In the genomic region with DNA sequence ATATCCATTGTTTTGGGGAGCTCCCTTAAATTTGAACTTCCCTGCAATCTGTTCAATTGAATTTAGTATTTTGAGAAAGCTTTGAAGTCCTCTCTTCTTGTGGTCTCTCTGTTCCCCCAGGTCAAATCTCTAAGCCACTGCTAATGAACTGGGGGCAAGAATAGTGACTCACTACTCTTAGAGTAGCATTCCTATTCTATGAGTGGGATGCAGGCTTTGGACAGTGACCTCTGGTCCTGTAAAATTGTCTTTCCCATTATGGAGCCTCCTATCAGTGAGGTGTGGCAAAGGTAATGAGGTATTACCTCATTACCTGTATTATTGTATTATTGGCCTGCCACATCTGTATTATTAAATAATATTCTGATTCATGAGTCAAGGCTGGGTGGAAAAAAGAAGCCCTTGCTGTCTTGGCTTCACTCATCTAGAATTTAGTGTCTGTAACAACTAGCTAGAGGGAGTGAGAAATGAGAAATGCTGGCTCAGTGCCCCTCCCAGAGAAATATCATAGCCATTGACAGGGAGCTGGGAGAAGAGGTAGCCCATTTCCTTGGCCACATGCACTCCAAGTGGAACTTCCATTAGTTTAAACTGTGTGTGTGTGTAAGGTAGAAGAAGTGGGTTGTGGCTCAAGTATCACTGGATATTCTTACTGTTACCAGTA, we compare ENCODE assay signal across 15 cellular contexts.
DNase-seq lines count a peak whose midpoint lies in the region; ATAC-seq and TF ChIP-seq lines count a peak whose summit lies in the region.
"Had no signal": no experiment of that assay in that cellular context is flagged by ENCODE, and none has a peak within 500 bp of the region (broad histone marks: within the 10 kb centered on the region; RNA-seq: fewer than 3 reads in every experiment).

No MANE protein-coding gene starts in this region.

- H2BK20ac ChIP-seq in H9 (ENCODE audit: low read depth, low read length, poor library complexity, severe bottlenecking): no peak overlapping the region

- H3T11ph ChIP-seq in H9 (ENCODE audit: low read length): no peak overlapping the region

- H3K4me3 ChIP-seq in fibroblast of lung (replicated peaks in 1 of 4; ENCODE audit: control extremely low read depth in 1 of 4, insufficient read depth in 1 of 4, low read depth in 3 of 4, low read length in 4 of 4) (no peak overlapping the region), trophoblast cell (ENCODE audit: low read depth, low read length) (no peak overlapping the region)
- H3K4me3 ChIP-seq: right atrium auricular region had no signal

- no peak overlapping the region for H4K5ac ChIP-seq in H9 (ENCODE audit: insufficient read length, low read depth, low read length)

- no peak overlapping the region for H3K23ac ChIP-seq in H9 (ENCODE audit: insufficient read length, low read depth, low read length)
- H3K23ac ChIP-seq in trophoblast cell (ENCODE audit: low read length): no peak overlapping the region

- no peaks in the 10 kb centered on the region for H3K27me3 Mint-ChIP-seq in H9 (ENCODE audit: low read depth)
- H3K27me3 Mint-ChIP-seq: CD4-positive, CD25-positive, alpha-beta regulatory T cell had no signal

- ATAC-seq in Right ventricle myocardium inferior: no peak
- ATAC-seq: activated T-cell treated with anti-CD3 and anti-CD28 coated beads, Interleukin-2, amount 50 U/mL, for 72 hours had no signal

- no peak overlapping the region for H4K91ac ChIP-seq in H9 (ENCODE audit: insufficient read length, low read depth, low read length)
- peak overlapping the region; percentile 77 for H4K91ac ChIP-seq in trophoblast cell (ENCODE audit: low read depth, low read length)

- no peaks in the 10 kb centered on the region for H3K9me3 ChIP-seq in H9 (ENCODE audit: control insufficient read depth, low read depth, low read length)
- no peaks in the 10 kb centered on the region for H3K9me3 ChIP-seq in fibroblast of lung (ENCODE audit: control insufficient read depth, insufficient read depth, low read depth, low read length)
- H3K9me3 ChIP-seq in trophoblast cell (ENCODE audit: insufficient read depth, low read depth, low read length): no peaks in the 10 kb centered on the region
- H3K9me3 ChIP-seq: right atrium auricular region had no signal

- H2AFZ ChIP-seq in H9 (ENCODE audit: low read length) (no peak overlapping the region), fibroblast of lung (ENCODE audit: low read length) (no peak overlapping the region), trophoblast cell (ENCODE audit: insufficient read depth, low read length, poor library complexity) (no peak overlapping the region)

- intact Hi-C loops in Right ventricle myocardium inferior (cut with DNase I): no loop called here

- H3K4me1 ChIP-seq in H9 (ENCODE audit: insufficient read depth, low read length) (no peaks in the 10 kb centered on the region), fibroblast of lung (ENCODE audit: control insufficient read depth, extremely low read depth, insufficient read depth, low read length) (no peaks in the 10 kb centered on the region), trophoblast cell (ENCODE audit: control insufficient read depth in 1 of 2, insufficient read depth in 2 of 2, low read length in 2 of 2) (peaks cover 2% of the 10 kb centered on the region in 2 experiments)
- H3K4me1 ChIP-seq: right atrium auricular region had no signal

- H3K56ac ChIP-seq in H9 (ENCODE audit: insufficient read length, low read depth, low read length): no peak overlapping the region

- H3K18ac ChIP-seq in H9 (ENCODE audit: insufficient read length, low read depth, low read length) (no peak overlapping the region), trophoblast cell (ENCODE audit: low read length) (peak overlapping the region; percentile 67)

- H3K4me1 Mint-ChIP-seq in H9: peaks cover 21 to 38% of the 10 kb centered on the region in 2 experiments
- H3K4me1 Mint-ChIP-seq: CD4-positive, CD25-positive, alpha-beta regulatory T cell; immature natural killer cell had no signal

- no peaks in the 10 kb centered on the region for H3K36me3 Mint-ChIP-seq in H9 (ENCODE audit: insufficient read depth in 1 of 3, low read depth in 3 of 3)
- H3K36me3 Mint-ChIP-seq: CD4-positive, CD25-positive, alpha-beta regulatory T cell; immature natural killer cell had no signal

- no peak overlapping the region for H4K8ac ChIP-seq in H9 (replicated peaks; ENCODE audit: insufficient read length, low read depth, low read length)
- peak overlapping the region; percentile 76 for H4K8ac ChIP-seq in trophoblast cell (ENCODE audit: low read depth, low read length)

- H3K23me2 ChIP-seq in H9 (ENCODE audit: insufficient read length, low read depth, low read length, poor library complexity, severe bottlenecking): no peaks in the 10 kb centered on the region

- no peak overlapping the region for H2AK5ac ChIP-seq in H9 (ENCODE audit: insufficient read length, low read length)
- H2AK5ac ChIP-seq in trophoblast cell (ENCODE audit: low read length): peak overlapping the region; percentile 31

- H3K79me1 ChIP-seq in H9 (ENCODE audit: insufficient read depth, low read depth, low read length, poor library complexity, severe bottlenecking) (no peaks in the 10 kb centered on the region), trophoblast cell (ENCODE audit: low read length) (peaks cover 3% of the 10 kb centered on the region)

- H2BK120ac ChIP-seq in H9 (ENCODE audit: low read depth, low read length, poor library complexity, severe bottlenecking) (no peak overlapping the region), trophoblast cell (ENCODE audit: insufficient read depth, low read length, poor library complexity) (peak overlapping the region; percentile 99)

- H3K79me2 ChIP-seq in H9 (ENCODE audit: insufficient read depth, low read length) (no peaks in the 10 kb centered on the region), fibroblast of lung (ENCODE audit: control insufficient read depth, insufficient read depth, low read length) (no peaks in the 10 kb centered on the region), trophoblast cell (ENCODE audit: control insufficient read depth, insufficient read depth, low read length, poor library complexity) (no peaks in the 10 kb centered on the region)

- H3K4ac ChIP-seq in H9 (ENCODE audit: low read depth, low read length) (no peak overlapping the region), trophoblast cell (ENCODE audit: low read depth, low read length) (peak overlapping the region; percentile 88)

- H2BK12ac ChIP-seq in H9 (ENCODE audit: insufficient read length, low read depth, low read length) (no peak overlapping the region), trophoblast cell (ENCODE audit: low read length) (peak overlapping the region; percentile 92)

- H3K27ac ChIP-seq in H9 (ENCODE audit: insufficient read length, low read depth, low read length) (no peak overlapping the region), fibroblast of lung (ENCODE audit: insufficient read depth, low read length) (no peak overlapping the region), trophoblast cell (ENCODE audit: low read depth, low read length) (peak overlapping the region; percentile 92)
- H3K27ac ChIP-seq: right atrium auricular region had no signal

- H3K9me3 Mint-ChIP-seq in H9: no peaks in the 10 kb centered on the region; a peak in 1 of 5 replicates
- H3K9me3 Mint-ChIP-seq: activated T-cell treated with anti-CD3 and anti-CD28 coated beads, Interleukin-2, amount 50 U/mL, for 72 hours had no signal

- H3K4me2 ChIP-seq in H9 (ENCODE audit: insufficient read depth, insufficient read length, low read length) (no peak overlapping the region), fibroblast of lung (ENCODE audit: extremely low read depth, insufficient read depth, low read length) (no peak overlapping the region), trophoblast cell (ENCODE audit: low read length) (peak overlapping the region; percentile 31)

- no peak for DNase-seq in H9
- peak; percentile 94 for DNase-seq in RPMI7951 (ENCODE audit: low read depth)
- peak; percentile 46 to 81 for DNase-seq in fibroblast of lung (ENCODE audit: low read depth in 2 of 2)
- DNase-seq in trophoblast cell: peak; percentile 57 to 81
- no peak for DNase-seq in GM03348 (ENCODE audit: low spot score)
- DNase-seq in Right ventricle myocardium inferior (ENCODE audit: missing footprints): no peak
- DNase-seq in erythroblast (lab: John Stamatoyannopoulos, UW): no peak
- no peak for DNase-seq in cerebellum (ENCODE audit: low spot score)
- DNase-seq: activated CD4-positive, alpha-beta T cell treated with anti-CD3 and anti-CD28 coated beads for 48 hours; activated T-cell treated with anti-CD3 and anti-CD28 coated beads, Interleukin-2, amount 50 U/mL, for 72 hours; CD4-positive, CD25-positive, alpha-beta regulatory T cell; immature natural killer cell; NCI-H146; NCI-H748 treated with DMSO at 0.1 percent for 48 hours had no signal

- TF ChIP-seq POLR2A in erythroblast (IDR thresholded peaks at IDR 0.05; ENCODE audit: low read length): no peak

- TF ChIP-seq CTCF in H9 (conservative IDR thresholded peaks at IDR 0.05) (no peak), fibroblast of lung (conservative IDR thresholded peaks at IDR 0.05 in 1 of 2, IDR thresholded peaks at IDR 0.05 in 1 of 2; ENCODE audit: low read depth in 1 of 2, low read length in 2 of 2) (no peak)

- H3K9ac ChIP-seq in H9 (ENCODE audit: extremely low read depth, insufficient read length, low read length) (no peak overlapping the region), fibroblast of lung (ENCODE audit: insufficient read depth, low read length) (no peak overlapping the region), trophoblast cell (ENCODE audit: low read length) (no peak overlapping the region)

- H4K20me1 ChIP-seq in H9 (ENCODE audit: control insufficient read depth, insufficient read depth, insufficient read length) (no peaks in the 10 kb centered on the region), fibroblast of lung (ENCODE audit: control insufficient read depth, extremely low read depth, insufficient read depth, low read length) (no peaks in the 10 kb centered on the region)

- H3K4me3 Mint-ChIP-seq in H9: no peak overlapping the region; a peak in 1 of 5 replicates
- H3K4me3 Mint-ChIP-seq: activated T-cell treated with anti-CD3 and anti-CD28 coated beads, Interleukin-2, amount 50 U/mL, for 72 hours; immature natural killer cell had no signal

- H3K36me3 ChIP-seq in fibroblast of lung (ENCODE audit: control insufficient read depth, insufficient read depth, low read length): no peaks in the 10 kb centered on the region
- H3K36me3 ChIP-seq in trophoblast cell (ENCODE audit: control insufficient read depth in 1 of 2, insufficient read depth in 2 of 2, low read length in 2 of 2): no peaks in the 10 kb centered on the region
- H3K36me3 ChIP-seq: right atrium auricular region had no signal

- H3K27ac Mint-ChIP-seq in H9: peak overlapping the region; percentile 34 to 91 (median 55); a peak in 1 of 7 replicates
- H3K27ac Mint-ChIP-seq: activated T-cell treated with anti-CD3 and anti-CD28 coated beads, Interleukin-2, amount 50 U/mL, for 72 hours; CD4-positive, CD25-positive, alpha-beta regulatory T cell; immature natural killer cell had no signal

- H3K27me3 ChIP-seq in H9 (ENCODE audit: insufficient read depth, low read length): no peaks in the 10 kb centered on the region
- no peaks in the 10 kb centered on the region for H3K27me3 ChIP-seq in fibroblast of lung (ENCODE audit: control insufficient read depth, insufficient read depth, low read length)
- no peaks in the 10 kb centered on the region for H3K27me3 ChIP-seq in trophoblast cell (ENCODE audit: insufficient read depth, low read length)
- H3K27me3 ChIP-seq: right atrium auricular region had no signal

- H3K14ac ChIP-seq in H9 (ENCODE audit: insufficient read depth, low read length) (no peak overlapping the region), trophoblast cell (ENCODE audit: low read length) (peak overlapping the region; percentile 77)

- H2BK5ac ChIP-seq in H9 (ENCODE audit: insufficient read length, low read length) (no peak overlapping the region), trophoblast cell (ENCODE audit: low read depth, low read length, poor library complexity) (peak overlapping the region; percentile 99)

- H2BK15ac ChIP-seq in H9 (ENCODE audit: low read depth, low read length): no peak overlapping the region

- peak overlapping the region; percentile 54 for H4K12ac ChIP-seq in trophoblast cell (ENCODE audit: low read depth, low read length)

Comparison
In these comparisons a context has a peak if more than half of its experiments do, and no peak if none do; other contexts are left out.
1. DNase-seq: peak in RPMI7951 (single experiment), fibroblast of lung (2 of 2) and trophoblast cell (2 of 2); none in H9 (single experiment), GM03348 (single experiment), Right ventricle myocardium inferior (single experiment), erythroblast (0 of 2) and cerebellum (single experiment).